Comparison of ENCODE assay signal across 9 cellular contexts in genomic region chr17:40340880-40341807, GRCh38. TPM values are rescaled to one million over a fixed set of nuclear protein-coding genes. Genes with fewer than 3 reads are reported as not detected.
DNase-seq lines count a peak whose midpoint lies in the region; ATAC-seq and TF ChIP-seq lines count a peak whose summit lies in the region.
"Had no signal": no experiment of that assay in that cellular context is flagged by ENCODE, and none has a peak within 500 bp of the region (broad histone marks: within the 10 kb centered on the region; RNA-seq: fewer than 3 reads in every experiment).

No MANE protein-coding gene starts in this region.

- intact Hi-C loops in adrenal gland (cut with DNase I) (no loop called here), left ventricle myocardium superior (cut with micrococcal nuclease) (no loop called here), vagina (cut with DNase I) (no loop called here)

- peak in 3 of 6 experiments; percentile 11 to 17 (median 13) for TF ChIP-seq CTCF in adrenal gland (IDR thresholded peaks at IDR 0.05)
- peak in 1 of 3 experiments; percentile 14 for TF ChIP-seq CTCF in vagina (IDR thresholded peaks at IDR 0.05)

- peak; percentile 84 to 86 for ATAC-seq in CD4-positive, CD25-positive, alpha-beta regulatory T cell (ENCODE audit: low read depth in 2 of 2)
- ATAC-seq in GM19463 (IDR thresholded peaks at IDR 0.05; ENCODE audit: unreplicated experiment) (peak; percentile 75), left ventricle myocardium superior (peak; percentile 73)

- peak; percentile 86 to 92 (median 87) for DNase-seq in CD4-positive, CD25-positive, alpha-beta regulatory T cell
- DNase-seq in HuH-7 (ENCODE audit: low spot score) (peak; percentile 79), T follicular helper cell (ENCODE audit: low read depth) (peak; percentile 84), adrenal gland (peak; percentile 93 to 98 (median 96)), left ventricle myocardium superior (peak; percentile 95), vagina (ENCODE audit: extremely low spot score in 2 of 2) (no peak)

- no peaks in the 10 kb centered on the region for H3K27me3 Mint-ChIP-seq in CD4-positive, CD25-positive, alpha-beta regulatory T cell

- H3K27me3 ChIP-seq in CD4-positive, CD25-positive, alpha-beta regulatory T cell (ENCODE audit: control insufficient read depth, insufficient read depth, low read length), result no peaks in the 10 kb centered on the region
- H3K27me3 ChIP-seq in adrenal gland (no peaks in the 10 kb centered on the region), rectal smooth muscle tissue (ENCODE audit: control insufficient read depth, insufficient read depth, low read length) (no peaks in the 10 kb centered on the region), vagina (no peaks in the 10 kb centered on the region)

- H3K4me1 Mint-ChIP-seq in CD4-positive, CD25-positive, alpha-beta regulatory T cell, result peaks cover 0 to 85% (median 51%) of the 10 kb centered on the region in 4 donors

- H3K4me1 ChIP-seq in CD4-positive, CD25-positive, alpha-beta regulatory T cell (ENCODE audit: control insufficient read depth, insufficient read depth, low read length, poor library complexity, severe bottlenecking), result peaks cover 76% of the 10 kb centered on the region
- peaks cover 21 to 61% of the 10 kb centered on the region in 2 donors for H3K4me1 ChIP-seq in adrenal gland (replicated peaks in 1 of 2)
- H3K4me1 ChIP-seq in rectal smooth muscle tissue (ENCODE audit: control insufficient read depth, insufficient read depth, low read length), result peaks cover 20% of the 10 kb centered on the region
- H3K4me1 ChIP-seq in vagina, result peaks cover 89% of the 10 kb centered on the region

- no peaks in the 10 kb centered on the region for H3K9me3 Mint-ChIP-seq in CD4-positive, CD25-positive, alpha-beta regulatory T cell

- no peaks in the 10 kb centered on the region for H3K9me3 ChIP-seq in CD4-positive, CD25-positive, alpha-beta regulatory T cell (ENCODE audit: control insufficient read depth in 2 of 2, low read length in 2 of 2)
- H3K9me3 ChIP-seq in adrenal gland (replicated peaks in 1 of 3) (no peaks in the 10 kb centered on the region), vagina (no peaks in the 10 kb centered on the region)

- H3K4me3 Mint-ChIP-seq in CD4-positive, CD25-positive, alpha-beta regulatory T cell, result peak overlapping the region; percentile 80 to 91 (median 81)

- H3K27ac Mint-ChIP-seq in CD4-positive, CD25-positive, alpha-beta regulatory T cell, result peak overlapping the region; percentile 28 to 99 (median 93)

- peaks cover 11% of the 10 kb centered on the region for H3K36me3 ChIP-seq in CD4-positive, CD25-positive, alpha-beta regulatory T cell (ENCODE audit: control insufficient read depth, insufficient read depth, low read length)
- H3K36me3 ChIP-seq in adrenal gland (replicated peaks in 1 of 2) (no peaks in the 10 kb centered on the region), rectal smooth muscle tissue (ENCODE audit: control insufficient read depth, insufficient read depth, low read length) (no peaks in the 10 kb centered on the region), vagina (no peaks in the 10 kb centered on the region)

- 0 to 1% (median 0%) methylated on average over 22 to 55 of the region's 55 CpGs for WGBS in adrenal gland, 4 donors

- H3K4me3 ChIP-seq in CD4-positive, CD25-positive, alpha-beta regulatory T cell (ENCODE audit: low read depth, low read length), result peak overlapping the region; percentile 67
- H3K4me3 ChIP-seq in adrenal gland (peak overlapping the region; percentile 3 to 93 (median 68)), rectal smooth muscle tissue (ENCODE audit: low read length) (peak overlapping the region; percentile 87), vagina (peak overlapping the region; percentile 76 to 78)

- H3K36me3 Mint-ChIP-seq in CD4-positive, CD25-positive, alpha-beta regulatory T cell, result peaks cover 4% of the 10 kb centered on the region

- peak overlapping the region; percentile 96 for H3K27ac ChIP-seq in CD4-positive, CD25-positive, alpha-beta regulatory T cell (ENCODE audit: insufficient read depth, low read length, poor library complexity, severe bottlenecking)
- H3K27ac ChIP-seq in adrenal gland, result peak overlapping the region; percentile 71 to 100 (median 89)
- peak overlapping the region; percentile 87 for H3K27ac ChIP-seq in rectal smooth muscle tissue (ENCODE audit: low read depth, low read length)
- peak overlapping the region; percentile 97 for H3K27ac ChIP-seq in vagina

- peak overlapping the region; percentile 81 for H3K9ac ChIP-seq in rectal smooth muscle tissue (ENCODE audit: low read length)

- peak; percentile 57 to 69 for TF ChIP-seq POLR2A in adrenal gland (IDR thresholded peaks at IDR 0.05)
- TF ChIP-seq POLR2A in vagina (IDR thresholded peaks at IDR 0.05), result peak in 1 of 2 donors; percentile 54

RNA-seq across cellular contexts. Expression of gene GJD3, which starts 23.4 kb away (rescaled TPM):
- total RNA-seq in CD4-positive, CD25-positive, alpha-beta regulatory T cell, result not detected
- polyA plus RNA-seq in CD4-positive, CD25-positive, alpha-beta regulatory T cell, result not detected
- total RNA-seq in adrenal gland, result 1 to 10 TPM; 1.3 to 8.7 (median 1.9) TPM
- not detected for polyA plus RNA-seq in adrenal gland
- 1.2 TPM for total RNA-seq in left ventricle myocardium superior
- total RNA-seq in vagina, result 12.0 TPM
- total RNA-seq: T-helper 2 cell treated with Interferon-gamma antibody and Interleukin-4, amounts not matched to agents 100 ng/mL and 5 ng/mL, for 36 hours had no signal

RNA-seq across cellular contexts. Expression of gene RARA, which starts 32.2 kb away (rescaled TPM):
- total RNA-seq in CD4-positive, CD25-positive, alpha-beta regulatory T cell, result 126 TPM
- 10 to 100 TPM in 3 of 4 donors, 1 to 10 TPM in 1; 7.3 to 14.5 (median 12.6) TPM for polyA plus RNA-seq in CD4-positive, CD25-positive, alpha-beta regulatory T cell
- total RNA-seq in adrenal gland, result 10 to 100 TPM; 24.8 to 51.8 (median 34.4) TPM
- 10 to 100 TPM; 12.7 to 58.2 (median 26.8) TPM for polyA plus RNA-seq in adrenal gland
- 18.6 TPM for total RNA-seq in left ventricle myocardium superior
- 58.9 TPM for total RNA-seq in vagina

RNA-seq across cellular contexts. Expression of gene CDC6, which starts 53.5 kb away (rescaled TPM):
- 5.7 TPM for total RNA-seq in CD4-positive, CD25-positive, alpha-beta regulatory T cell
- polyA plus RNA-seq in CD4-positive, CD25-positive, alpha-beta regulatory T cell, result 1 to 10 TPM in 2 of 4 donors, under 1 TPM in 1, not detected in 1; 0.59 to 1.7 (median 1.1) TPM
- total RNA-seq in adrenal gland, result 10 to 100 TPM in 1 of 8 donors, 1 to 10 TPM in 6, under 1 TPM in 1; 0.69 to 12.1 (median 2.5) TPM
- polyA plus RNA-seq in adrenal gland, result 10 to 100 TPM in 1 of 3 donors, 1 to 10 TPM in 2; 1.0 to 31.3 (median 1.0) TPM
- 0.99 TPM for total RNA-seq in left ventricle myocardium superior
- total RNA-seq in vagina, result 3.7 TPM

Comparison
In these comparisons a context has a peak if more than half of its experiments do, and no peak if none do; other contexts are left out.
1. DNase-seq: peak in CD4-positive, CD25-positive, alpha-beta regulatory T cell (3 of 3), HuH-7 (single experiment), T follicular helper cell (single experiment), adrenal gland (7 of 7) and left ventricle myocardium superior (single experiment); none in vagina (0 of 2).
2. Peak in every context shown above with its lines, with median percentiles within 50 percentile points of each other: ATAC-seq, H3K27ac ChIP-seq and H3K4me3 ChIP-seq.